ENCODE assay signal across 20 cellular contexts in the genomic region with DNA sequence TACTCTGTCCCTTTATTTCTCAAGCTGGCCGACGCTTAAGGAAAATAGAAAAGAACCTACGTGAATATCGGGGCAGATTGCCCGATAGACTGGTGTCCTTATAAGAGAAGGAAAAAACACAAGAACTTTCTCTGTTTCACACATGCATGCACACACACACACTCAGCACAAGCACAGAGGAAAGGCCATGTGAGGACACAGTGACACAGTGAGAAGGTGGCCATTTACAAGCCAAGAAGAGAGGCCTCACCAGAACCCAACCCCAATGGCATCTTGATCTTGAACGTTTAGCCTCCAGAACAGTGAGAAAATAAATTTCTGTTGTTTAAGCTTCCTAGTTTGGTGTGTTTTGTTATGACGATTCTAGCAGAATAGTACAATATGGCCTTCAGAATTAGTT.
"Had no signal": no experiment of that assay in that cellular context is flagged by ENCODE, and none has a peak within 500 bp of the region (broad histone marks: within the 10 kb centered on the region; RNA-seq: fewer than 3 reads in every experiment).

No MANE protein-coding gene starts in this region.

- H3K27ac ChIP-seq: KMS-11, RWPE1 had no signal

- DNase-seq: IMR-90, Kasumi-1, MM.1S, NCI-H1092 treated with DMSO at 0.1 percent for 48 hours, NCI-H1436, NCI-H187, NCI-H2029, NCI-H2081 treated with DMSO at 0.1 percent for 48 hours, NCI-H2171, NCI-H226, NCI-H446, NCI-H510A, NCI-H524 treated with DMSO at 0.1 percent for 48 hours, NCI-H69, NCI-H774, SHP77, SK-N-SH had no signal

- ATAC-seq: HepG2 had no signal

- H3K9me3 ChIP-seq: SK-N-SH had no signal
